27 cellular contexts compared by ENCODE assay signal in the genomic region with DNA sequence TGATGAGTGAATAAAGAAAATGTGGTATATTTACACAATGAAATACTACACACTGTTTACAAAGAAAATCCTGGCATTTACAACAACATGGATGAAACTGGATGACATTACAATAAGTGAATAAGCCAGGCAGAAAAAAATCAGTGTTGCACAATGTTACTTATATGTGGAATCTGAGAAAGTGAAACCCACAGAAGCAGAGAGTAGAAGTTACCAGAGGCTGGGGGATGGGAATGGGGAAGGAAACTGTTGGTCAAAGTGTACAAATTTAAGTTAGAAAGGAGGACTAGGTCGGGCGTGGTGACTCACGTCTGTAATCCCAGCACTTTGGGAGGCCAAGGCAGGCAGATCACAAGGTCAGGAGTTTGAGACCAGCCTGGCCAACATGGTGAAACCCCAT.
"Had no signal": no experiment of that assay in that cellular context is flagged by ENCODE, and none has a peak within 500 bp of the region (broad histone marks: within the 10 kb centered on the region; RNA-seq: fewer than 3 reads in every experiment).

No MANE protein-coding gene starts in this region.

- H3K4me2 ChIP-seq: neural progenitor cell had no signal

- H3K27ac Mint-ChIP-seq: activated naive CD4-positive, alpha-beta T cell treated with anti-CD3 and anti-CD28 coated beads for 36 hours; activated naive CD8-positive, alpha-beta T cell treated with anti-CD3 and anti-CD28 coated beads, Interleukin-2, amount 10 ng/mL, durations not matched to agents 7 days and 5 days; activated T-cell treated with anti-CD3 and anti-CD28 coated beads, Interleukin-2, amount 50 U/mL, for 72 hours; naive thymus-derived CD8-positive, alpha-beta T cell; neural progenitor cell; type B pancreatic cell had no signal

- H3K4me3 ChIP-seq: coronary artery, esophagus muscularis mucosa, left lung, lung, neural progenitor cell, right lobe of liver, thoracic aorta had no signal

- H3K4me1 ChIP-seq: esophagus muscularis mucosa, left lung, neural progenitor cell, right lobe of liver had no signal

- H3K27ac ChIP-seq: coronary artery, esophagus muscularis mucosa, left lung, neural progenitor cell, right lobe of liver, thoracic aorta had no signal

- H3K9me3 Mint-ChIP-seq: activated naive CD8-positive, alpha-beta T cell treated with anti-CD3 and anti-CD28 coated beads, Interleukin-2, amount 10 ng/mL, durations not matched to agents 7 days and 5 days; activated T-cell treated with anti-CD3 and anti-CD28 coated beads, Interleukin-2, amount 50 U/mL, for 72 hours had no signal

- H2AFZ ChIP-seq: neural progenitor cell had no signal

- H3K4me3 Mint-ChIP-seq: activated naive CD4-positive, alpha-beta T cell treated with anti-CD3 and anti-CD28 coated beads for 36 hours; activated naive CD8-positive, alpha-beta T cell treated with anti-CD3 and anti-CD28 coated beads, Interleukin-2, amount 10 ng/mL, durations not matched to agents 7 days and 5 days; activated T-cell treated with anti-CD3 and anti-CD28 coated beads, Interleukin-2, amount 50 U/mL, for 72 hours; naive thymus-derived CD8-positive, alpha-beta T cell; neural progenitor cell; type B pancreatic cell had no signal

- DNase-seq: activated CD4-positive, alpha-beta T cell treated with anti-CD3 and anti-CD28 coated beads for 4 hours; activated CD4-positive, alpha-beta T cell treated with anti-CD3 and anti-CD28 coated beads, Interleukin-2, amount 50 U/mL, for 48 hours; activated CD4-positive, CD25-positive, alpha-beta regulatory T cell; activated effector memory CD4-positive, alpha-beta T cell treated with Interleukin-2 at 50 U/mL for 16 hours; activated naive CD4-positive, alpha-beta T cell treated with anti-CD3 and anti-CD28 coated beads for 36 hours; activated naive CD8-positive, alpha-beta T cell treated with anti-CD3 and anti-CD28 coated beads, Interleukin-2, amount 10 ng/mL, durations not matched to agents 7 days and 5 days; activated T-cell treated with anti-CD3 and anti-CD28 coated beads, Interleukin-2, amount 50 U/mL, for 72 hours; amniotic stem cell; cerebellar nuclear complex; hippocampal formation; kidney glomerular epithelial cell; left lung; naive thymus-derived CD8-positive, alpha-beta T cell; posterior cingulate gyrus; right lobe of liver; small intestine; stimulated activated CD4-positive, alpha-beta T cell treated with anti-CD3 and anti-CD28 coated beads, Interleukin-15, amount 100 ng/mL, for 24 hours; stimulated activated CD4-positive, alpha-beta T cell treated with anti-CD3 and anti-CD28 coated beads, Interleukin-2, amount 100 ng/mL, for 48 hours; stimulated activated CD8-positive, alpha-beta memory T cell treated with anti-CD3 and anti-CD28 coated beads, Interleukin-4, amount 100 ng/mL, for 48 hours; stimulated activated naive CD4-positive, alpha-beta T cell; T1000 had no signal

- H3K36me3 ChIP-seq: esophagus muscularis mucosa, left lung, neural progenitor cell, right lobe of liver, thoracic aorta had no signal

- ATAC-seq: activated T-cell treated with anti-CD3 and anti-CD28 coated beads, Interleukin-2, amount 50 U/mL, for 72 hours; left lung; naive thymus-derived CD8-positive, alpha-beta T cell; right lobe of liver had no signal

- H3K9me3 ChIP-seq: left lung, right lobe of liver, thoracic aorta had no signal

- H3K9ac ChIP-seq: neural progenitor cell had no signal

- H3K36me3 Mint-ChIP-seq: activated naive CD8-positive, alpha-beta T cell treated with anti-CD3 and anti-CD28 coated beads, Interleukin-2, amount 10 ng/mL, durations not matched to agents 7 days and 5 days; neural progenitor cell; type B pancreatic cell had no signal

- H3K4me1 Mint-ChIP-seq: activated naive CD8-positive, alpha-beta T cell treated with anti-CD3 and anti-CD28 coated beads, Interleukin-2, amount 10 ng/mL, durations not matched to agents 7 days and 5 days; naive thymus-derived CD8-positive, alpha-beta T cell; neural progenitor cell had no signal

- H3K27me3 ChIP-seq: esophagus muscularis mucosa, left lung, neural progenitor cell, right lobe of liver had no signal
